Comparison of ENCODE assay signal across 8 cellular contexts in genomic region chr1:27416387-27417111, GRCh38. TPM values are rescaled to one million over a fixed set of nuclear protein-coding genes. Genes with fewer than 3 reads are reported as not detected.
DNase-seq lines count a peak whose midpoint lies in the region; ATAC-seq and TF ChIP-seq lines count a peak whose summit lies in the region.

No MANE protein-coding gene starts in this region.

- peaks cover 57% of the 10 kb centered on the region for H3K36me3 Mint-ChIP-seq in endodermal cell (ENCODE audit: low read depth)
- peaks cover 10% of the 10 kb centered on the region for H3K36me3 Mint-ChIP-seq in natural killer cell

- no peaks in the 10 kb centered on the region for H3K27me3 ChIP-seq in endodermal cell (ENCODE audit: control insufficient read depth, insufficient read depth, low read length, poor library complexity, severe bottlenecking)

- no peak overlapping the region for H3K9ac ChIP-seq in endodermal cell (ENCODE audit: extremely low read depth, low read length, poor library complexity, severe bottlenecking)

- H3K4me1 ChIP-seq in endodermal cell (ENCODE audit: control insufficient read depth, insufficient read depth, low read length) = peaks cover 5% of the 10 kb centered on the region

- TF ChIP-seq CTCF in AG09319 (IDR thresholded peaks at IDR 0.05; ENCODE audit: low read depth, low read length) (peak; percentile 70), GM12873 (IDR thresholded peaks at IDR 0.05; ENCODE audit: insufficient read depth, low read depth, low read length, missing control alignments) (peak; percentile 85), endodermal cell (conservative IDR thresholded peaks at IDR 0.05) (peak; percentile 90), natural killer cell (IDR thresholded peaks at IDR 0.05) (peak; percentile 64)

- intact Hi-C loops in natural killer cell (cut with micrococcal nuclease) = loop anchor here (2.0 to 5.0 kb wide), 3 partner anchors 20 to 191 kb away; partner anchors contain the start of gene WASF2

- WGBS in endodermal cell (ENCODE audit: insufficient coverage in 1 of 2, insufficient read length in 1 of 2), 2 experiments = 89 to 100% methylated on average over 2 to 3 of the region's 3 CpGs

- DNase-seq in AG09319 (ENCODE audit: extremely low read depth, low read depth) (peak; percentile 39), NCI-H2029 treated with DMSO at 0.1 percent for 48 hours (lab: John Stamatoyannopoulos, UW) (peak; percentile 57), endodermal cell (peak; percentile 88), natural killer cell (no peak)

- no peak overlapping the region for H3K4me3 Mint-ChIP-seq in endodermal cell
- H3K4me3 Mint-ChIP-seq in natural killer cell = no peak overlapping the region

- no peak overlapping the region for H3K27ac ChIP-seq in endodermal cell (ENCODE audit: low read depth, low read length)

- H3K9me3 Mint-ChIP-seq in endodermal cell = no peaks in the 10 kb centered on the region
- no peaks in the 10 kb centered on the region for H3K9me3 Mint-ChIP-seq in natural killer cell

- H3K4me3 ChIP-seq in endodermal cell (ENCODE audit: low read length) = no peak overlapping the region

- H3K27ac Mint-ChIP-seq in endodermal cell (no peak overlapping the region), natural killer cell (peak overlapping the region; percentile 69 to 87)

- no peaks in the 10 kb centered on the region for H3K27me3 Mint-ChIP-seq in endodermal cell (ENCODE audit: insufficient read depth)
- H3K27me3 Mint-ChIP-seq in natural killer cell (ENCODE audit: low read depth in 2 of 2) = no peaks in the 10 kb centered on the region

- no peaks in the 10 kb centered on the region for H3K9me3 ChIP-seq in endodermal cell (ENCODE audit: control insufficient read depth, low read length)

- peaks cover 64% of the 10 kb centered on the region for H3K36me3 ChIP-seq in endodermal cell (ENCODE audit: control insufficient read depth, insufficient read depth, low read length)

- peak; percentile 55 to 59 for ATAC-seq in activated CD4-positive, CD25-positive, alpha-beta regulatory T cell treated with anti-CD3 and anti-CD28 coated beads, Interleukin-2, amount 50 U/mL, for 24 hours
- ATAC-seq in natural killer cell = peak; percentile 77 to 85 (median 81)
- ATAC-seq in HG03571 (IDR thresholded peaks at IDR 0.05; ENCODE audit: unreplicated experiment) = no peak
- no peak for ATAC-seq in HG03565 (IDR thresholded peaks at IDR 0.05; ENCODE audit: unreplicated experiment)

- H3K4me1 Mint-ChIP-seq in endodermal cell (peaks cover 22% of the 10 kb centered on the region), natural killer cell (peaks cover 34 to 36% of the 10 kb centered on the region in 2 donors)

RNA-seq across cellular contexts. Expression of gene GPR3, which starts 24.1 kb away (rescaled TPM):
- total RNA-seq in endodermal cell (1 to 10 TPM; 3.5 to 4.1 TPM), natural killer cell (under 1 TPM; 0.39 to 0.87 (median 0.60) TPM)
- 4.5 TPM for polyA plus RNA-seq in endodermal cell (2013, experiment 1 of 2)
- polyA plus RNA-seq in endodermal cell (2013, experiment 2 of 2) = 4.5 TPM

RNA-seq across cellular contexts. Expression of gene CD164L2, which starts 33.4 kb away (rescaled TPM):
- 1 to 10 TPM; 1.6 to 1.8 TPM for total RNA-seq in endodermal cell
- 1.4 TPM for polyA plus RNA-seq in endodermal cell (2013, experiment 1 of 2)
- 0.83 TPM for polyA plus RNA-seq in endodermal cell (2013, experiment 2 of 2)
- total RNA-seq in natural killer cell = under 1 TPM in 1 of 3 donors, not detected in 2; 0.40 TPM

RNA-seq across cellular contexts. Expression of gene FCN3, which starts 41.9 kb away (rescaled TPM):
- under 1 TPM in 1 of 2 donors, not detected in 1; 0.26 TPM for total RNA-seq in endodermal cell
- not detected for polyA plus RNA-seq in endodermal cell (2013, experiment 1 of 2)
- not detected for polyA plus RNA-seq in endodermal cell (2013, experiment 2 of 2)
- not detected for total RNA-seq in natural killer cell

RNA-seq across cellular contexts. Expression of gene MAP3K6, which starts 49.8 kb away (rescaled TPM):
- total RNA-seq in endodermal cell = 10 to 100 TPM in 1 of 2 donors, 1 to 10 TPM in 1; 6.6 to 11.5 TPM
- 14.9 TPM for polyA plus RNA-seq in endodermal cell (2013, experiment 1 of 2)
- 14.3 TPM for polyA plus RNA-seq in endodermal cell (2013, experiment 2 of 2)
- total RNA-seq in natural killer cell = 10 to 100 TPM in 2 of 3 donors, 1 to 10 TPM in 1; 8.2 to 15.1 (median 12.1) TPM

Comparison
In these comparisons a context has a peak if more than half of its experiments do, and no peak if none do; other contexts are left out.
1. ATAC-seq: peak in activated CD4-positive, CD25-positive, alpha-beta regulatory T cell treated with anti-CD3 and anti-CD28 coated beads, Interleukin-2, amount 50 U/mL, for 24 hours (2 of 2) and natural killer cell (3 of 3); none in HG03571 (single experiment) and HG03565 (single experiment).
2. Peak in every context shown above with its lines, with median percentiles within 50 percentile points of each other: CTCF ChIP-seq.